Comparison of ENCODE assay signal across 13 cellular contexts in genomic region chr1:16006552-16007485, GRCh38. TPM values are rescaled to one million over a fixed set of nuclear protein-coding genes. Genes with fewer than 3 reads are reported as not detected.
A peak's percentile ranks its signal among the peaks of the same experiment; 100 is the strongest.
DNase-seq lines count a peak whose midpoint lies in the region; ATAC-seq, FAIRE-seq and TF ChIP-seq lines count a peak whose summit lies in the region.
"Had no signal": no experiment of that assay in that cellular context is flagged by ENCODE, and none has a peak within 500 bp of the region (broad histone marks: within the 10 kb centered on the region; RNA-seq: fewer than 3 reads in every experiment).

No MANE protein-coding gene starts in this region.

- no peak for TF ChIP-seq EP300 in K562 (IDR thresholded peaks at IDR 0.05; ENCODE audit: low read length)

- intact Hi-C loops in activated CD4-positive, alpha-beta memory T cell treated with anti-CD3 and anti-CD28 coated beads for 36 hours (cut with micrococcal nuclease): loop anchor here (1.0 to 5.0 kb wide), 2 partner anchors 192 to 215 kb away; no protein-coding TSS in a partner anchor
- intact Hi-C loops in K562 (cut with micrococcal nuclease): loop anchor here (1.0 to 5.0 kb wide), 2 partner anchors 65 to 215 kb away; partner anchors contain the start of gene FAM131C

- CTCF ChIA-PET in activated CD4-positive, alpha-beta memory T cell treated with anti-CD3 and anti-CD28 coated beads for 36 hours (lab: Charles Lee): interaction anchor here (0.8 to 3.9 kb wide), 12 partner anchors 31 to 252 kb away, joined by 3 to 26 read pairs (median 4); partner anchors contain the start of genes FAM131C, SPEN and ZBTB17
- CTCF ChIA-PET in activated CD4-positive, alpha-beta memory T cell treated with anti-CD3 and anti-CD28 coated beads, Interleukin-2, amount 10 ng/mL, durations not matched to agents 7 days and 5 days (lab: Charles Lee): interaction anchor here (0.7 to 3.0 kb wide), 15 partner anchors 9 to 349 kb away, joined by 3 to 13 read pairs (median 4); partner anchors contain the start of gene ZBTB17
- CTCF ChIA-PET in K562 (lab: Yijun Ruan, JAX; ENCODE audit: low intra/inter-chr PET ratio): interaction anchor here (4.6 to 6.1 kb wide), 2 partner anchors 25 to 49 kb away, joined by 50 to 53 read pairs; no protein-coding TSS in a partner anchor

- no peak overlapping the region for H3K4me2 ChIP-seq in Karpas-422 (ENCODE audit: low read depth, low read length, poor library complexity, severe bottlenecking)
- no peak overlapping the region for H3K4me2 ChIP-seq in K562 (ENCODE audit: insufficient read depth, low read length)
- no peak overlapping the region for H3K4me2 ChIP-seq in osteoblast (ENCODE audit: insufficient read depth, low read length)

- H3K9me2 ChIP-seq in Karpas-422 (replicated peaks; ENCODE audit: insufficient read depth, low read length): no peaks in the 10 kb centered on the region

- H3K9ac ChIP-seq in Karpas-422 (ENCODE audit: low read length): no peak overlapping the region
- no peak overlapping the region for H3K9ac ChIP-seq in K562 (ENCODE audit: insufficient read depth in 1 of 2, low read depth in 2 of 2, low read length in 2 of 2)

- no peaks in the 10 kb centered on the region for H3K4me1 Mint-ChIP-seq in activated CD4-positive, alpha-beta memory T cell treated with anti-CD3 and anti-CD28 coated beads for 36 hours (ENCODE audit: low read depth)
- peaks cover 8% of the 10 kb centered on the region for H3K4me1 Mint-ChIP-seq in activated CD4-positive, alpha-beta memory T cell treated with anti-CD3 and anti-CD28 coated beads, Interleukin-2, amount 10 ng/mL, durations not matched to agents 7 days and 5 days

- H2AFZ ChIP-seq in Karpas-422 (ENCODE audit: low read length): no peak overlapping the region; the same call in 1 of the 2 replicates
- no peak overlapping the region; the same call in 1 of the 2 replicates for H2AFZ ChIP-seq in K562 (ENCODE audit: low read depth, low read length)
- no peak overlapping the region for H2AFZ ChIP-seq in osteoblast (ENCODE audit: low read length)

- H3K36me3 Mint-ChIP-seq in activated CD4-positive, alpha-beta memory T cell treated with anti-CD3 and anti-CD28 coated beads for 36 hours: no peaks in the 10 kb centered on the region
- no peaks in the 10 kb centered on the region for H3K36me3 Mint-ChIP-seq in activated CD4-positive, alpha-beta memory T cell treated with anti-CD3 and anti-CD28 coated beads, Interleukin-2, amount 10 ng/mL, durations not matched to agents 7 days and 5 days (ENCODE audit: low read depth)

- peaks cover 1% of the 10 kb centered on the region for H3K27me3 Mint-ChIP-seq in activated CD4-positive, alpha-beta memory T cell treated with anti-CD3 and anti-CD28 coated beads for 36 hours
- peaks cover 6% of the 10 kb centered on the region for H3K27me3 Mint-ChIP-seq in activated CD4-positive, alpha-beta memory T cell treated with anti-CD3 and anti-CD28 coated beads, Interleukin-2, amount 10 ng/mL, durations not matched to agents 7 days and 5 days

- TF ChIP-seq RAD21 in K562 (CRISPR knock-in tag; conservative IDR thresholded peaks at IDR 0.05 in 1 of 2, IDR thresholded peaks at IDR 0.05 in 1 of 2): peak in 1 of 2 experiments; percentile 37; a peak in 2 of 4 replicates

- no peaks in the 10 kb centered on the region for H3K79me2 ChIP-seq in Karpas-422 (ENCODE audit: low read length)
- no peaks in the 10 kb centered on the region for H3K79me2 ChIP-seq in K562 (ENCODE audit: control insufficient read depth, insufficient read depth, low read length)
- no peaks in the 10 kb centered on the region for H3K79me2 ChIP-seq in osteoblast (ENCODE audit: insufficient read depth, low read length)

- no peaks in the 10 kb centered on the region for H3K9me3 Mint-ChIP-seq in activated CD4-positive, alpha-beta memory T cell treated with anti-CD3 and anti-CD28 coated beads for 36 hours
- no peaks in the 10 kb centered on the region for H3K9me3 Mint-ChIP-seq in activated CD4-positive, alpha-beta memory T cell treated with anti-CD3 and anti-CD28 coated beads, Interleukin-2, amount 10 ng/mL, durations not matched to agents 7 days and 5 days

- in situ Hi-C loops in K562 (cut with MboI): no loop called here

- H3K36me3 ChIP-seq in Karpas-422 (ENCODE audit: insufficient read depth, low read length) (no peaks in the 10 kb centered on the region), K562 (ENCODE audit: control insufficient read depth, insufficient read depth, low read length) (no peaks in the 10 kb centered on the region), osteoblast (ENCODE audit: insufficient read depth, low read length) (no peaks in the 10 kb centered on the region)

- ATAC-seq in K562 (peak; percentile 69), GM18858 (IDR thresholded peaks at IDR 0.05; ENCODE audit: unreplicated experiment) (no peak)

- peak; percentile 46 to 69 (median 57) for TF ChIP-seq CTCF in K562 (IDR thresholded peaks at IDR 0.05 in 2 of 3, conservative IDR thresholded peaks at IDR 0.05 in 1 of 3; ENCODE audit: insufficient read depth in 2 of 3, low read depth in 1 of 3, low read length in 3 of 3)
- peak; percentile 14 for TF ChIP-seq CTCF in osteoblast (IDR thresholded peaks at IDR 0.05; ENCODE audit: extremely low read depth, low read depth, low read length)

- H3K4me3 ChIP-seq in Karpas-422 (ENCODE audit: low read length): no peak overlapping the region
- H3K4me3 ChIP-seq in K562: no peak overlapping the region
- H3K4me3 ChIP-seq in osteoblast (ENCODE audit: insufficient read depth, low read length): no peak overlapping the region

- H3K27ac Mint-ChIP-seq in activated CD4-positive, alpha-beta memory T cell treated with anti-CD3 and anti-CD28 coated beads for 36 hours: no peak overlapping the region
- no peak overlapping the region for H3K27ac Mint-ChIP-seq in activated CD4-positive, alpha-beta memory T cell treated with anti-CD3 and anti-CD28 coated beads, Interleukin-2, amount 10 ng/mL, durations not matched to agents 7 days and 5 days

- H3K27me3 ChIP-seq in Karpas-422 (ENCODE audit: low read length): no peaks in the 10 kb centered on the region
- peaks cover 0 to 3% of the 10 kb centered on the region in 2 experiments; a peak in 1 of 5 replicates for H3K27me3 ChIP-seq in K562 (ENCODE audit: control insufficient read depth in 2 of 2, insufficient read depth in 2 of 2, low read length in 2 of 2)
- no peaks in the 10 kb centered on the region for H3K27me3 ChIP-seq in osteoblast (ENCODE audit: insufficient read depth, low read length)

- POLR2A ChIA-PET in activated CD4-positive, alpha-beta memory T cell treated with anti-CD3 and anti-CD28 coated beads for 36 hours (lab: Charles Lee): no interaction called here
- POLR2A ChIA-PET in activated CD4-positive, alpha-beta memory T cell treated with anti-CD3 and anti-CD28 coated beads, Interleukin-2, amount 10 ng/mL, durations not matched to agents 7 days and 5 days (lab: Charles Lee): no interaction called here
- POLR2A ChIA-PET in K562 (lab: Yijun Ruan, JAX): interaction anchor here (0.7 kb wide), 2 partner anchors 9 to 210 kb away, joined by 3 read pairs; no protein-coding TSS in a partner anchor

- H3K4me3 Mint-ChIP-seq in activated CD4-positive, alpha-beta memory T cell treated with anti-CD3 and anti-CD28 coated beads for 36 hours: no peak overlapping the region
- no peak overlapping the region for H3K4me3 Mint-ChIP-seq in activated CD4-positive, alpha-beta memory T cell treated with anti-CD3 and anti-CD28 coated beads, Interleukin-2, amount 10 ng/mL, durations not matched to agents 7 days and 5 days

- no TSS peak for BruUV-seq in K562 (replicated peaks; lab: Mats Ljungman, UMichigan)

- H4K20me1 ChIP-seq in Karpas-422 (ENCODE audit: insufficient read depth, low read depth, low read length): no peaks in the 10 kb centered on the region
- H4K20me1 ChIP-seq in K562 (replicated peaks; ENCODE audit: control insufficient read depth, insufficient read depth, low read length): no peaks in the 10 kb centered on the region
- H4K20me1 ChIP-seq in osteoblast (ENCODE audit: insufficient read depth, low read length): no peaks in the 10 kb centered on the region

- DNase-seq in activated CD4-positive, alpha-beta memory T cell treated with anti-CD3 and anti-CD28 coated beads for 36 hours: peak; percentile 25
- no peak for DNase-seq in activated CD4-positive, alpha-beta memory T cell treated with anti-CD3 and anti-CD28 coated beads, Interleukin-2, amount 10 ng/mL, durations not matched to agents 7 days and 5 days
- DNase-seq in Karpas-422: peak; percentile 60
- DNase-seq in K562 (ENCODE audit: extremely low read depth in 1 of 4, low spot score in 3 of 4): peak; percentile 61 to 69 (median 64)
- DNase-seq in osteoblast (ENCODE audit: insufficient read length, low spot score, missing footprints): peak; percentile 78
- DNase-seq in GF-D8 (lab: John Stamatoyannopoulos, UW): no peak
- no peak for DNase-seq in NCI-H2029 treated with DMSO at 0.1 percent for 48 hours (lab: John Stamatoyannopoulos, UW)
- DNase-seq: effector CD8-positive, alpha-beta T cell; NCI-H345; stimulated activated CD4-positive, alpha-beta T cell treated with anti-CD3 and anti-CD28 coated beads, Interleukin-4, amount 100 ng/mL, for 1 hour had no signal

- FAIRE-seq in K562 (lab: Jason Lieb, UNC): peak; percentile 55

- H3K9me3 ChIP-seq in Karpas-422 (ENCODE audit: low read length): no peaks in the 10 kb centered on the region
- no peaks in the 10 kb centered on the region for H3K9me3 ChIP-seq in K562 (replicated peaks; ENCODE audit: control insufficient read depth, insufficient read depth, low read depth, low read length)
- H3K9me3 ChIP-seq in osteoblast (ENCODE audit: low read depth, low read length): no peaks in the 10 kb centered on the region

- WGBS in K562 (ENCODE audit: insufficient coverage, low coverage, missing lambda C conversion rate): 34% methylated on average over 9 of the region's 9 CpGs

- H3K27ac ChIP-seq in Karpas-422 (ENCODE audit: low read length) (no peak overlapping the region), K562 (ENCODE audit: extremely low read depth, low read depth, low read length) (no peak overlapping the region), osteoblast (ENCODE audit: low read depth, low read length) (no peak overlapping the region)

- TF ChIP-seq POLR2A in K562 (conservative IDR thresholded peaks at IDR 0.05): no peak

- H3K4me1 ChIP-seq in Karpas-422 (ENCODE audit: low read length): peaks cover 22% of the 10 kb centered on the region
- peaks cover 9 to 13% of the 10 kb centered on the region in 2 experiments; a peak in 4 of 5 replicates for H3K4me1 ChIP-seq in K562 (replicated peaks in 1 of 2; ENCODE audit: control insufficient read depth in 2 of 2, insufficient read depth in 2 of 2, low read length in 2 of 2)
- H3K4me1 ChIP-seq in osteoblast (ENCODE audit: insufficient read depth, low read length): no peaks in the 10 kb centered on the region

- H3K9me1 ChIP-seq in K562 (ENCODE audit: control insufficient read depth, insufficient read depth, low read length): no peaks in the 10 kb centered on the region

RNA-seq across cellular contexts. Expression of gene SRARP, which starts 2.8 kb away (rescaled TPM):
- total RNA-seq in activated CD4-positive, alpha-beta memory T cell treated with anti-CD3 and anti-CD28 coated beads for 36 hours: not detected
- not detected for total RNA-seq in activated CD4-positive, alpha-beta memory T cell treated with anti-CD3 and anti-CD28 coated beads, Interleukin-2, amount 10 ng/mL, durations not matched to agents 7 days and 5 days
- 0.04 TPM in 1 of 2 replicates, not detected in the other for total RNA-seq in Karpas-422 (2014; rRNA removed; shearing (Covaris generic); ENCODE audit: low replicate concordance)
- not detected in 2 replicates for total RNA-seq in K562 (2011; cell fraction: chromatin; rRNA removed; ENCODE audit: low replicate concordance)
- not detected in 2 replicates for total RNA-seq in K562 (2011; cell fraction: nucleolus; rRNA removed)
- total RNA-seq in K562 (2011; cell fraction: nucleoplasm; rRNA removed): not detected in 2 replicates
- total RNA-seq in K562 (2014; rRNA removed) (not detected in 2 replicates), K562 (2014; rRNA removed; fragmentation: Illumina TruSeq; extraction: Trizol) (not detected in 2 replicates), K562 (2015; rRNA removed; fragmentation: Illumina TruSeq; extraction: Trizol) (not detected in 2 replicates), K562 (2021) (not detected in 2 replicates), osteoblast (not detected in 2 replicates)
- polyA plus RNA-seq in K562 (2011; rRNA removed) (not detected in 2 replicates), K562 (2014; fragmentation: Illumina TruSeq; extraction: Trizol) (not detected in 2 replicates), K562 (2014; fragmentation: Nextera tagmentation; extraction: Ambion mirVana) (not detected), K562 (2014; rRNA removed) (not detected in 2 replicates)
- not detected in 2 replicates for polyA plus RNA-seq in K562 (2011; cell fraction: cytosol; rRNA removed)
- polyA plus RNA-seq in K562 (2011; cell fraction: nucleus; rRNA removed): not detected in 2 replicates
- polyA plus RNA-seq in K562 (2012): not detected in 2 replicates
- polyA minus RNA-seq in K562 (2011; rRNA and poly(A)+ RNA removed): not detected in 2 replicates
- polyA minus RNA-seq in K562 (2011; cell fraction: cytosol; rRNA and poly(A)+ RNA removed): not detected in 2 replicates
- polyA minus RNA-seq in K562 (2011; cell fraction: nucleus; rRNA and poly(A)+ RNA removed): not detected in 2 replicates
- total RNA-seq: activated CD8-positive, alpha-beta memory T cell treated with anti-CD3 and anti-CD28 coated beads for 36 hours had no signal

RNA-seq across cellular contexts. Expression of gene HSPB7, which starts 11.0 kb away (rescaled TPM):
- not detected for total RNA-seq in activated CD4-positive, alpha-beta memory T cell treated with anti-CD3 and anti-CD28 coated beads for 36 hours
- total RNA-seq in activated CD4-positive, alpha-beta memory T cell treated with anti-CD3 and anti-CD28 coated beads, Interleukin-2, amount 10 ng/mL, durations not matched to agents 7 days and 5 days: not detected
- total RNA-seq in Karpas-422 (2014; rRNA removed; shearing (Covaris generic); ENCODE audit: low replicate concordance): not detected in 2 replicates
- 0.44 TPM in 1 of 2 replicates, not detected in the other for total RNA-seq in K562 (2011; cell fraction: chromatin; rRNA removed; ENCODE audit: low replicate concordance)
- total RNA-seq in K562 (2011; cell fraction: nucleolus; rRNA removed): not detected in 2 replicates
- 0.31 TPM in 1 of 2 replicates, not detected in the other for total RNA-seq in K562 (2011; cell fraction: nucleoplasm; rRNA removed)
- total RNA-seq in K562 (2014; rRNA removed): 0.05 TPM in 1 of 2 replicates, not detected in the other
- total RNA-seq in K562 (2014; rRNA removed; fragmentation: Illumina TruSeq; extraction: Trizol): not detected in 2 replicates
- total RNA-seq in K562 (2015; rRNA removed; fragmentation: Illumina TruSeq; extraction: Trizol): not detected in 2 replicates
- 0.09 TPM in 1 of 2 replicates, not detected in the other for total RNA-seq in K562 (2021)
- 0.07 and 0.08 TPM in 2 replicates for polyA plus RNA-seq in K562 (2011; rRNA removed)
- 0.03 and 0.04 TPM in 2 replicates for polyA plus RNA-seq in K562 (2011; cell fraction: cytosol; rRNA removed)
- 0.07 and 0.08 TPM in 2 replicates for polyA plus RNA-seq in K562 (2011; cell fraction: nucleus; rRNA removed)
- 0.16 and 0.17 TPM in 2 replicates for polyA plus RNA-seq in K562 (2012)
- 0.19 TPM in 1 of 2 replicates, not detected in the other for polyA plus RNA-seq in K562 (2014; fragmentation: Illumina TruSeq; extraction: Trizol)
- polyA plus RNA-seq in K562 (2014; fragmentation: Nextera tagmentation; extraction: Ambion mirVana): not detected
- polyA plus RNA-seq in K562 (2014; rRNA removed): not detected in 2 replicates
- polyA minus RNA-seq in K562 (2011; rRNA and poly(A)+ RNA removed): not detected in 2 replicates
- polyA minus RNA-seq in K562 (2011; cell fraction: cytosol; rRNA and poly(A)+ RNA removed): not detected in 2 replicates
- polyA minus RNA-seq in K562 (2011; cell fraction: nucleus; rRNA and poly(A)+ RNA removed): not detected in 2 replicates
- 4.1 and 6.9 TPM in 2 replicates for total RNA-seq in osteoblast
- total RNA-seq: activated CD8-positive, alpha-beta memory T cell treated with anti-CD3 and anti-CD28 coated beads for 36 hours; lung microvascular endothelial cell had no signal

RNA-seq across cellular contexts. Expression of gene CLCNKA, which starts 15.0 kb away (rescaled TPM):
- not detected for total RNA-seq in activated CD4-positive, alpha-beta memory T cell treated with anti-CD3 and anti-CD28 coated beads for 36 hours
- under 1 TPM; 0.13 to 0.20 TPM for total RNA-seq in activated CD4-positive, alpha-beta memory T cell treated with anti-CD3 and anti-CD28 coated beads, Interleukin-2, amount 10 ng/mL, durations not matched to agents 7 days and 5 days
- not detected in 2 replicates for total RNA-seq in Karpas-422 (2014; rRNA removed; shearing (Covaris generic); ENCODE audit: low replicate concordance)
- total RNA-seq in K562 (2011; cell fraction: chromatin; rRNA removed; ENCODE audit: low replicate concordance): 0.55 and 2.4 TPM in 2 replicates
- 0.92 and 2.0 TPM in 2 replicates for total RNA-seq in K562 (2011; cell fraction: nucleolus; rRNA removed)
- 0.76 and 2.0 TPM in 2 replicates for total RNA-seq in K562 (2011; cell fraction: nucleoplasm; rRNA removed)
- total RNA-seq in K562 (2014; rRNA removed) (0.18 TPM in 1 of 2 replicates, not detected in the other), K562 (2014; rRNA removed; fragmentation: Illumina TruSeq; extraction: Trizol) (not detected in 2 replicates), K562 (2015; rRNA removed; fragmentation: Illumina TruSeq; extraction: Trizol) (not detected in 2 replicates), K562 (2021) (0.07 and 0.18 TPM in 2 replicates), osteoblast (not detected in 2 replicates)
- polyA plus RNA-seq in K562 (2011; rRNA removed) (0.10 and 0.45 TPM in 2 replicates), K562 (2014; fragmentation: Illumina TruSeq; extraction: Trizol) (0.10 TPM in 1 of 2 replicates, not detected in the other), K562 (2014; fragmentation: Nextera tagmentation; extraction: Ambion mirVana) (under 1 TPM in 1 of 2 experiments, not detected in 1; 0.03 TPM), K562 (2014; rRNA removed) (0.37 TPM in 1 of 2 replicates, not detected in the other)
- polyA plus RNA-seq in K562 (2011; cell fraction: cytosol; rRNA removed): 0.24 and 1.1 TPM in 2 replicates
- 4.6 and 6.0 TPM in 2 replicates for polyA plus RNA-seq in K562 (2011; cell fraction: nucleus; rRNA removed)
- 0.14 and 0.35 TPM in 2 replicates for polyA plus RNA-seq in K562 (2012)
- 0.07 TPM in 1 of 2 replicates, not detected in the other for polyA minus RNA-seq in K562 (2011; rRNA and poly(A)+ RNA removed)
- not detected in 2 replicates for polyA minus RNA-seq in K562 (2011; cell fraction: cytosol; rRNA and poly(A)+ RNA removed)
- polyA minus RNA-seq in K562 (2011; cell fraction: nucleus; rRNA and poly(A)+ RNA removed): 0.56 and 0.94 TPM in 2 replicates
- total RNA-seq: activated CD8-positive, alpha-beta memory T cell treated with anti-CD3 and anti-CD28 coated beads for 36 hours; lung microvascular endothelial cell had no signal

RNA-seq across cellular contexts. Expression of gene ZBTB17, which starts 30.9 kb away (rescaled TPM):
- total RNA-seq in activated CD4-positive, alpha-beta memory T cell treated with anti-CD3 and anti-CD28 coated beads for 36 hours: 10 to 100 TPM; 52.7 to 58.8 TPM
- total RNA-seq in activated CD4-positive, alpha-beta memory T cell treated with anti-CD3 and anti-CD28 coated beads, Interleukin-2, amount 10 ng/mL, durations not matched to agents 7 days and 5 days: 10 to 100 TPM; 43.8 to 48.0 TPM
- 25.9 and 26.8 TPM in 2 replicates for total RNA-seq in Karpas-422 (2014; rRNA removed; shearing (Covaris generic); ENCODE audit: low replicate concordance)
- 64.2 and 253 TPM in 2 replicates for total RNA-seq in K562 (2011; cell fraction: chromatin; rRNA removed; ENCODE audit: low replicate concordance)
- 186 and 214 TPM in 2 replicates for total RNA-seq in K562 (2011; cell fraction: nucleolus; rRNA removed)
- total RNA-seq in K562 (2011; cell fraction: nucleoplasm; rRNA removed): 76.0 and 95.5 TPM in 2 replicates
- total RNA-seq in K562 (2014; rRNA removed) (43.3 and 54.0 TPM in 2 replicates), K562 (2014; rRNA removed; fragmentation: Illumina TruSeq; extraction: Trizol) (10.4 and 11.0 TPM in 2 replicates), K562 (2015; rRNA removed; fragmentation: Illumina TruSeq; extraction: Trizol) (29.6 and 33.2 TPM in 2 replicates), K562 (2021) (46.5 and 53.4 TPM in 2 replicates), osteoblast (25.0 and 29.7 TPM in 2 replicates)
- polyA plus RNA-seq in K562 (2011; rRNA removed) (43.4 and 71.1 TPM in 2 replicates), K562 (2014; fragmentation: Illumina TruSeq; extraction: Trizol) (15.1 and 31.6 TPM in 2 replicates), K562 (2014; fragmentation: Nextera tagmentation; extraction: Ambion mirVana) (1 to 10 TPM; 1.1 to 1.7 TPM), K562 (2014; rRNA removed) (50.3 and 54.1 TPM in 2 replicates)
- 56.0 and 83.7 TPM in 2 replicates for polyA plus RNA-seq in K562 (2011; cell fraction: cytosol; rRNA removed)
- 333 and 422 TPM in 2 replicates for polyA plus RNA-seq in K562 (2011; cell fraction: nucleus; rRNA removed)
- 34.3 and 57.6 TPM in 2 replicates for polyA plus RNA-seq in K562 (2012)
- polyA minus RNA-seq in K562 (2011; rRNA and poly(A)+ RNA removed): 22.8 and 30.5 TPM in 2 replicates
- polyA minus RNA-seq in K562 (2011; cell fraction: cytosol; rRNA and poly(A)+ RNA removed): 36.4 and 38.9 TPM in 2 replicates
- polyA minus RNA-seq in K562 (2011; cell fraction: nucleus; rRNA and poly(A)+ RNA removed): 70.3 and 82.3 TPM in 2 replicates

RNA-seq across cellular contexts. Expression of gene CLCNKB, which starts 36.8 kb away (rescaled TPM):
- not detected for total RNA-seq in activated CD4-positive, alpha-beta memory T cell treated with anti-CD3 and anti-CD28 coated beads for 36 hours
- total RNA-seq in activated CD4-positive, alpha-beta memory T cell treated with anti-CD3 and anti-CD28 coated beads, Interleukin-2, amount 10 ng/mL, durations not matched to agents 7 days and 5 days: not detected
- total RNA-seq in Karpas-422 (2014; rRNA removed; shearing (Covaris generic); ENCODE audit: low replicate concordance): not detected in 2 replicates
- total RNA-seq in K562 (2011; cell fraction: chromatin; rRNA removed; ENCODE audit: low replicate concordance): 1.2 and 5.1 TPM in 2 replicates
- total RNA-seq in K562 (2011; cell fraction: nucleolus; rRNA removed): 3.3 and 5.3 TPM in 2 replicates
- total RNA-seq in K562 (2011; cell fraction: nucleoplasm; rRNA removed): 1.8 and 2.3 TPM in 2 replicates
- total RNA-seq in K562 (2014; rRNA removed): 0.64 and 1.6 TPM in 2 replicates
- total RNA-seq in K562 (2014; rRNA removed; fragmentation: Illumina TruSeq; extraction: Trizol): 0.32 and 0.40 TPM in 2 replicates
- total RNA-seq in K562 (2015; rRNA removed; fragmentation: Illumina TruSeq; extraction: Trizol): 0.19 and 0.29 TPM in 2 replicates
- total RNA-seq in K562 (2021): 1.1 TPM in 2 replicates
- polyA plus RNA-seq in K562 (2011; rRNA removed): 1.4 and 4.0 TPM in 2 replicates
- 3.6 and 5.5 TPM in 2 replicates for polyA plus RNA-seq in K562 (2011; cell fraction: cytosol; rRNA removed)
- polyA plus RNA-seq in K562 (2011; cell fraction: nucleus; rRNA removed): 22.9 and 26.0 TPM in 2 replicates
- 0.48 and 1.8 TPM in 2 replicates for polyA plus RNA-seq in K562 (2012)
- polyA plus RNA-seq in K562 (2014; fragmentation: Illumina TruSeq; extraction: Trizol): 0.97 and 1.1 TPM in 2 replicates
- polyA plus RNA-seq in K562 (2014; fragmentation: Nextera tagmentation; extraction: Ambion mirVana): under 1 TPM; 0.08 to 0.49 TPM
- polyA plus RNA-seq in K562 (2014; rRNA removed): 1.2 and 1.7 TPM in 2 replicates
- polyA minus RNA-seq in K562 (2011; rRNA and poly(A)+ RNA removed): 0.99 and 1.2 TPM in 2 replicates
- 1.0 TPM in 1 of 2 replicates, not detected in the other for polyA minus RNA-seq in K562 (2011; cell fraction: cytosol; rRNA and poly(A)+ RNA removed)
- polyA minus RNA-seq in K562 (2011; cell fraction: nucleus; rRNA and poly(A)+ RNA removed): 1.5 and 2.3 TPM in 2 replicates
- 0.29 and 0.36 TPM in 2 replicates for total RNA-seq in osteoblast
- total RNA-seq: activated CD8-positive, alpha-beta memory T cell treated with anti-CD3 and anti-CD28 coated beads for 36 hours; lung microvascular endothelial cell had no signal

Comparison
In these comparisons a context has a peak if more than half of its experiments do, and no peak if none do; other contexts are left out.
1. DNase-seq: peak in activated CD4-positive, alpha-beta memory T cell treated with anti-CD3 and anti-CD28 coated beads for 36 hours (single experiment), Karpas-422 (single experiment), K562 (4 of 4) and osteoblast (single experiment); none in activated CD4-positive, alpha-beta memory T cell treated with anti-CD3 and anti-CD28 coated beads, Interleukin-2, amount 10 ng/mL, durations not matched to agents 7 days and 5 days (single experiment), GF-D8 (single experiment) and NCI-H2029 treated with DMSO at 0.1 percent for 48 hours (single experiment).